In genomic region chr1:184291701-184292100, GRCh38 we compare ENCODE assay signal across 24 cellular contexts.
"Had no signal": no experiment of that assay in that cellular context is flagged by ENCODE, and none has a peak within 500 bp of the region (broad histone marks: within the 10 kb centered on the region; RNA-seq: fewer than 3 reads in every experiment).

No MANE protein-coding gene starts in this region.

- DNase-seq: activated CD4-positive, alpha-beta T cell treated with anti-CD3 and anti-CD28 coated beads for 36 hours; activated CD8-positive, alpha-beta memory T cell treated with anti-CD3 and anti-CD28 coated beads, Interleukin-2, amount 50 U/mL, for 4 hours; activated CD8-positive, alpha-beta T cell treated with anti-CD3 and anti-CD28 coated beads for 36 hours; activated effector memory CD4-positive, alpha-beta T cell treated with Interleukin-2 at 50 U/mL for 16 hours; activated naive CD4-positive, alpha-beta T cell; amniotic stem cell; body of pancreas; central memory CD4-positive, alpha-beta T cell; Kasumi-1; KBM-7; NCI-H1092; NCI-H1417; NCI-H1694 treated with DMSO at 0.1 percent for 48 hours; NCI-H2081; NCI-H446; NCI-H524; RPMI8226; SJCRH30; SK-N-SH; T-helper 1 cell; WERI-Rb-1 had no signal

- ATAC-seq: activated CD4-positive, alpha-beta T cell treated with anti-CD3 and anti-CD28 coated beads for 36 hours; activated CD8-positive, alpha-beta T cell treated with anti-CD3 and anti-CD28 coated beads for 36 hours; body of pancreas; Panc1; Right ventricle myocardium inferior had no signal

- H3K4me3 ChIP-seq: ascending aorta, body of pancreas, SJCRH30 had no signal
